11 cellular contexts compared by ENCODE assay signal in the genomic region with DNA sequence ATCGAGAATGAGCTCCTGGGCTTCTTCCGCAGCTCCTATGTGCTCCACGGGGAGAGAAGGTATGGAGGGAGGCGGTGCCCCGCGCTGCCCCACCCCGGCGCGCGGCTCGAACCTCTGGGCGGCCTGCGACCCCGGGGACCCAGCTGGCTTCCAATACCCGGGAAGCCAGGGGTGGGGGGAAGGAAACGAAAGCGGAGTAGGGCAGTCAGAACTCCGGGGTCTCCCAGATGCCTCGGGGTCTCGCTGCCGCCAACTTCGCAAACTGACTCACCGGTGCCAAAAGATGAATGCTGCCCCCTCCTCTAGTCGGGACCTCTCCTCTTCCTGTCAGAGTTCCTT. TPM values are rescaled to one million over a fixed set of nuclear protein-coding genes. Genes with fewer than 3 reads are reported as not detected.
DNase-seq lines count a peak whose midpoint lies in the region; ATAC-seq and TF ChIP-seq lines count a peak whose summit lies in the region.
"Had no signal": no experiment of that assay in that cellular context is flagged by ENCODE, and none has a peak within 500 bp of the region (broad histone marks: within the 10 kb centered on the region; RNA-seq: fewer than 3 reads in every experiment).

No MANE protein-coding gene starts in this region.

- H4K5ac ChIP-seq in H9 (ENCODE audit: insufficient read length, low read depth, low read length) = no peak overlapping the region

- no peak overlapping the region for H3K56ac ChIP-seq in H9 (ENCODE audit: insufficient read length, low read depth, low read length)

- H3T11ph ChIP-seq in H9 (ENCODE audit: low read length) = no peak overlapping the region

- no peaks in the 10 kb centered on the region; a peak in 1 of 5 replicates for H3K9me3 Mint-ChIP-seq in H9

- no peaks in the 10 kb centered on the region for H3K79me2 ChIP-seq in H9 (ENCODE audit: insufficient read depth, low read length)

- H3K36me3 ChIP-seq in body of pancreas (replicated peaks in 1 of 2; ENCODE audit: insufficient read depth in 1 of 2, low read depth in 2 of 2) (no peaks in the 10 kb centered on the region), iPS-20b (ENCODE audit: insufficient read depth, low read depth, low read length) (no peaks in the 10 kb centered on the region), skeletal muscle tissue (ENCODE audit: control insufficient read depth in 3 of 3, insufficient read depth in 3 of 3, low read length in 3 of 3) (no peaks in the 10 kb centered on the region)

- no peak overlapping the region for H3K18ac ChIP-seq in H9 (ENCODE audit: insufficient read length, low read depth, low read length)

- ATAC-seq in body of pancreas (peak; percentile 16), GM18867 (IDR thresholded peaks at IDR 0.05; ENCODE audit: unreplicated experiment) (no peak)

- peaks cover 64% of the 10 kb centered on the region for H3K27me3 Mint-ChIP-seq in H9 (ENCODE audit: low read depth)

- no peak overlapping the region for H2BK20ac ChIP-seq in H9 (ENCODE audit: low read depth, low read length, poor library complexity, severe bottlenecking)

- H2BK12ac ChIP-seq in H9 (ENCODE audit: insufficient read length, low read depth, low read length) = no peak overlapping the region

- H3K4me1 ChIP-seq in H9 (ENCODE audit: insufficient read depth, low read length) (peaks cover 4% of the 10 kb centered on the region; the same call in 1 of the 2 replicates), body of pancreas (peaks cover 9% of the 10 kb centered on the region), iPS-20b (ENCODE audit: insufficient read depth, low read length) (peaks cover 8% of the 10 kb centered on the region; the same call in 1 of the 2 replicates), skeletal muscle tissue (ENCODE audit: control insufficient read depth in 3 of 3, insufficient read depth in 3 of 3, low read length in 3 of 3) (peaks cover 6 to 30% (median 15%) of the 10 kb centered on the region in 3 donors)

- no peak overlapping the region for H2AFZ ChIP-seq in H9 (ENCODE audit: low read length)

- peak overlapping the region; percentile 41 to 55 for H3K4me3 ChIP-seq in body of pancreas
- peak overlapping the region; percentile 72 for H3K4me3 ChIP-seq in iPS-20b (ENCODE audit: low read length)
- peak overlapping the region; percentile 46 to 64 (median 62) for H3K4me3 ChIP-seq in skeletal muscle tissue (ENCODE audit: low read length in 3 of 3)

- TF ChIP-seq POLR2A in body of pancreas (IDR thresholded peaks at IDR 0.05) = no peak

- intact Hi-C loops in body of pancreas (cut with DNase I) = no loop called here

- no peak overlapping the region for H4K8ac ChIP-seq in H9 (replicated peaks; ENCODE audit: insufficient read length, low read depth, low read length)

- H3K9ac ChIP-seq in H9 (ENCODE audit: extremely low read depth, insufficient read length, low read length) (no peak overlapping the region), iPS-20b (ENCODE audit: low read depth, low read length) (no peak overlapping the region), skeletal muscle tissue (ENCODE audit: low read depth in 1 of 3, low read length in 3 of 3) (peak overlapping the region in 1 of 3 donors; percentile 28)

- H3K36me3 Mint-ChIP-seq in H9 (ENCODE audit: insufficient read depth in 1 of 3, low read depth in 3 of 3) = no peaks in the 10 kb centered on the region
- H3K36me3 Mint-ChIP-seq: activated naive CD8-positive, alpha-beta T cell had no signal

- H3K4me1 Mint-ChIP-seq in H9 = peaks cover 18 to 29% of the 10 kb centered on the region in 2 experiments

- no peak overlapping the region for H3K23ac ChIP-seq in H9 (ENCODE audit: insufficient read length, low read depth, low read length)

- H3K23me2 ChIP-seq in H9 (ENCODE audit: insufficient read length, low read depth, low read length, poor library complexity, severe bottlenecking) = peaks cover 22% of the 10 kb centered on the region

- peak overlapping the region; percentile 80 to 92 for H3K4me3 Mint-ChIP-seq in H9
- H3K4me3 Mint-ChIP-seq: activated naive CD8-positive, alpha-beta T cell had no signal

- H2BK120ac ChIP-seq in H9 (ENCODE audit: low read depth, low read length, poor library complexity, severe bottlenecking) = no peak overlapping the region

- H3K27me3 ChIP-seq in H9 (ENCODE audit: insufficient read depth, low read length) (peaks cover 12% of the 10 kb centered on the region), body of pancreas (no peaks in the 10 kb centered on the region), iPS-20b (ENCODE audit: insufficient read depth, low read length) (peaks cover 60% of the 10 kb centered on the region), skeletal muscle tissue (ENCODE audit: control insufficient read depth in 3 of 3, insufficient read depth in 3 of 3, low read length in 3 of 3) (peaks cover 35 to 52% (median 42%) of the 10 kb centered on the region in 3 donors)

- no peaks in the 10 kb centered on the region for H3K9me3 ChIP-seq in H9 (ENCODE audit: control insufficient read depth, low read depth, low read length)
- no peaks in the 10 kb centered on the region for H3K9me3 ChIP-seq in body of pancreas
- H3K9me3 ChIP-seq in iPS-20b (ENCODE audit: insufficient read depth, low read depth, low read length) = no peaks in the 10 kb centered on the region
- no peaks in the 10 kb centered on the region for H3K9me3 ChIP-seq in skeletal muscle tissue (ENCODE audit: control insufficient read depth in 3 of 3, low read length in 3 of 3)

- no peak overlapping the region for H2BK5ac ChIP-seq in H9 (ENCODE audit: insufficient read length, low read length)

- H4K91ac ChIP-seq in H9 (ENCODE audit: insufficient read length, low read depth, low read length) = no peak overlapping the region

- no peak overlapping the region for H3K27ac ChIP-seq in H9 (ENCODE audit: insufficient read length, low read depth, low read length)
- peak overlapping the region; percentile 86 to 95 (median 92) for H3K27ac ChIP-seq in body of pancreas
- H3K27ac ChIP-seq in iPS-20b (ENCODE audit: low read length) = no peak overlapping the region
- H3K27ac ChIP-seq in skeletal muscle tissue (ENCODE audit: low read depth, low read length) = no peak overlapping the region

- no peak overlapping the region for H3K14ac ChIP-seq in H9 (ENCODE audit: insufficient read depth, low read length)

- H3K4ac ChIP-seq in H9 (ENCODE audit: low read depth, low read length) = no peak overlapping the region

- H3K27ac Mint-ChIP-seq in H9 = no peak overlapping the region
- H3K27ac Mint-ChIP-seq: activated naive CD8-positive, alpha-beta T cell had no signal

- no CpG with 5 or more reads among the region's 24 CpGs for WGBS in H9 (ENCODE audit: extremely low coverage, insufficient read length, low lambda C conversion rate)
- 0 to 3% methylated on average over 11 to 24 of the region's 24 CpGs for WGBS in body of pancreas, 2 donors

- peak overlapping the region; percentile 68 for H3K4me2 ChIP-seq in H9 (ENCODE audit: insufficient read depth, insufficient read length, low read length)

- TF ChIP-seq CTCF in H9 (conservative IDR thresholded peaks at IDR 0.05) (no peak), body of pancreas (IDR thresholded peaks at IDR 0.05) (no peak)

- no peak for DNase-seq in H9
- DNase-seq in body of pancreas = peak in 3 of 4 donors; percentile 35 to 47 (median 37)
- DNase-seq in hepatic stellate cell (ENCODE audit: low spot score) = no peak
- DNase-seq in NCI-H446 (lab: John Stamatoyannopoulos, UW) = no peak
- DNase-seq in NCI-H1436 (lab: John Stamatoyannopoulos, UW) = no peak
- DNase-seq: GF-D8, T-helper 9 cell had no signal

- peaks cover 4% of the 10 kb centered on the region for H4K20me1 ChIP-seq in H9 (ENCODE audit: control insufficient read depth, insufficient read depth, insufficient read length)

- no peak overlapping the region for H2BK15ac ChIP-seq in H9 (ENCODE audit: low read depth, low read length)

- H3K79me1 ChIP-seq in H9 (ENCODE audit: insufficient read depth, low read depth, low read length, poor library complexity, severe bottlenecking) = no peaks in the 10 kb centered on the region

- H2AK5ac ChIP-seq in H9 (ENCODE audit: insufficient read length, low read length) = no peak overlapping the region

RNA-seq across cellular contexts. Expression of a gene that starts 1.3 kb away (rescaled TPM):
- total RNA-seq in H9 (2021) (0.68 and 1.0 TPM in 2 replicates), body of pancreas (10 to 100 TPM; 10.9 to 73.2 TPM), skeletal muscle tissue (6.8 TPM)

Comparison
In these comparisons a context has a peak if more than half of its experiments do, and no peak if none do; other contexts are left out.
1. DNase-seq: peak in body of pancreas (3 of 4); none in H9 (single experiment), hepatic stellate cell (single experiment), NCI-H446 (0 of 2) and NCI-H1436 (single experiment).
2. H3K27ac ChIP-seq: peak in body of pancreas (4 of 4); none in H9 (single experiment), iPS-20b (single experiment) and skeletal muscle tissue (single experiment).
3. Peak in every context shown above with its lines, with median percentiles within 50 percentile points of each other: H3K4me3 ChIP-seq.